ENCODE assay signal across 9 cellular contexts in the genomic region with DNA sequence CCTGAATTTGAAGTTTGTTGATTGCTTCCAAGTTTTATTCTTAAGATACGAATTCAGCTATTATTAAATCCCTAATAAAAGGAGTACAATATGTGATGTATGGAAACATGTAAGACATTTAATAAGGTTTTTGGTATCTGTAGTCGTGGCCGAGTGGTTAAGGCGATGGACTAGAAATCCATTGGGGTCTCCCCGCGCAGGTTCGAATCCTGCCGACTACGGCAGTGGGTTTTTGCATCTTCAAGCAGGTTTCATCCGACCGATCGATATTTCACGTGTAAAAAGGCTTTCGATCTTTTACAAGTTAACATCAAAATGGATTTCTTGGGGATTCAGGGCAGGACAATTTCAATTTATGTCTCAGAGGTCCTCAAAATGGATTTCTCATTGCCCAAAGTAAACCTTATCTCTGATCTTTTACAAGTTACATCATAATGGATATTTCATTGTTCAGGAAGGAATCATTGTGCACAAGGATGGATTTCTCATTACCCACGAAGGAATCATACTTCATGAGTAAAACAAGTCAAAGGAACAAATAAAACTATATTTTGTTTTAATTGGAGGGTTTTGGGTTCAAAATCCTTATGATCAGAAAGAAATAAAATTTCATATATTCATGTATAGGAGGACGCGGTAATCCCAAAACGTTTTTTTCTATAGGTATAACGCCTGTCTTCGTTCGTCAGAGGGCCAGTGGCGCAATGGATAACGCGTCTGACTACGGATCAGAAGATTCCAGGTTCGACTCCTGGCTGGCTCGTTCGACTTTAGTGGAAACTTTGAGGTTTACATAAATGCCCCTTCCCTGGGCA. TPM values are rescaled to one million over a fixed set of nuclear protein-coding genes. Genes with fewer than 3 reads are reported as not detected.
DNase-seq lines count a peak whose midpoint lies in the region; ATAC-seq and TF ChIP-seq lines count a peak whose summit lies in the region.
"Had no signal": no experiment of that assay in that cellular context is flagged by ENCODE, and none has a peak within 500 bp of the region (broad histone marks: within the 10 kb centered on the region; RNA-seq: fewer than 3 reads in every experiment).

No MANE protein-coding gene starts in this region.

- H3K4me3 ChIP-seq in skeletal muscle satellite cell (ENCODE audit: low read length): peak overlapping the region; percentile 55
- H3K4me3 ChIP-seq: lung had no signal

- intact Hi-C loops in posterior vena cava (cut with DNase I): no loop called here

- H3K4me2 ChIP-seq in skeletal muscle satellite cell (ENCODE audit: low read length): peak overlapping the region; percentile 80

- no peaks in the 10 kb centered on the region for H3K4me1 ChIP-seq in skeletal muscle satellite cell (ENCODE audit: control insufficient read depth, insufficient read depth, low read length)

- no peaks in the 10 kb centered on the region for H3K36me3 ChIP-seq in skeletal muscle satellite cell (ENCODE audit: insufficient read depth, low read length)

- no peak for TF ChIP-seq CTCF in 22Rv1 (IDR thresholded peaks at IDR 0.05)

- peak; percentile 78 to 92 for DNase-seq in NCI-H524 (lab: John Stamatoyannopoulos, UW)
- DNase-seq in activated CD4-positive, alpha-beta T cell treated with anti-CD3 and anti-CD28 coated beads, Interleukin-2, amount 50 U/mL, for 48 hours: peak; percentile 72 to 79
- no peak for DNase-seq in posterior vena cava (ENCODE audit: low spot score)

- no peak overlapping the region for H3K9ac ChIP-seq in skeletal muscle satellite cell (ENCODE audit: low read depth, low read length)

- peaks cover 18% of the 10 kb centered on the region for H3K27me3 ChIP-seq in skeletal muscle satellite cell (ENCODE audit: control insufficient read depth, insufficient read depth, low read length)

- H3K27ac ChIP-seq in 22Rv1: peak overlapping the region; percentile 82

- H3K9me3 ChIP-seq in skeletal muscle satellite cell (replicated peaks; ENCODE audit: low read length): no peaks in the 10 kb centered on the region

- ATAC-seq in GM21723 (IDR thresholded peaks at IDR 0.05; ENCODE audit: unreplicated experiment) (peak; percentile 51), esophagus mucosa (peak; percentile 62), HG03175 (IDR thresholded peaks at IDR 0.05; ENCODE audit: unreplicated experiment) (no peak)

RNA-seq across cellular contexts. Expression of a gene that starts 37.3 kb away (rescaled TPM):
- total RNA-seq in esophagus mucosa: 2.7 TPM
- 14.2 and 14.4 TPM in 2 replicates for total RNA-seq in skeletal muscle satellite cell (2012; rRNA removed)
- 10 to 100 TPM in 1 of 2 donors, 1 to 10 TPM in 1; 9.7 to 11.8 TPM for total RNA-seq in posterior vena cava

RNA-seq across cellular contexts. Expression of a gene that starts 55.3 kb away (rescaled TPM):
- total RNA-seq in esophagus mucosa: 2.4 TPM
- total RNA-seq in skeletal muscle satellite cell (2012; rRNA removed): 4.6 and 5.7 TPM in 2 replicates
- 10 to 100 TPM in 1 of 2 donors, 1 to 10 TPM in 1; 9.6 to 13.1 TPM for total RNA-seq in posterior vena cava
